2 cellular contexts compared by ENCODE assay signal in genomic region chr19:4053423-4054324, GRCh38.
TF ChIP-seq lines count a peak whose summit lies in the region.

No MANE protein-coding gene starts in this region.

TF ChIP-seq in A549, 52 proteins besides CTCF, POLR2A, EP300 and RAD21 (continued from another document):
- TF ChIP-seq ZFP36 (IDR thresholded peaks at IDR 0.05; ENCODE audit: borderline replicate concordance, partially characterized antibody): no peak
- no peak for TF ChIP-seq FOSL2 (IDR thresholded peaks at IDR 0.05)
- no peak for TF ChIP-seq FOSL2 (CRISPR knock-in tag; IDR thresholded peaks at IDR 0.05)
- TF ChIP-seq EHF (CRISPR knock-in tag; IDR thresholded peaks at IDR 0.05): no peak
- no peak for TF ChIP-seq CBX8 (IDR thresholded peaks at IDR 0.05)
- TF ChIP-seq MAZ (IDR thresholded peaks at IDR 0.05; ENCODE audit: borderline replicate concordance, low read depth, low read length): no peak
- no peak for TF ChIP-seq REST (IDR thresholded peaks at IDR 0.05)
- TF ChIP-seq NPAS2 (CRISPR knock-in tag; IDR thresholded peaks at IDR 0.05; ENCODE audit: borderline replicate concordance): no peak
- TF ChIP-seq FOXS1 (CRISPR knock-in tag; IDR thresholded peaks at IDR 0.05): no peak
- TF ChIP-seq HOXA7 (CRISPR knock-in tag; IDR thresholded peaks at IDR 0.05): no peak

TF ChIP-seq in HEK293, 187 proteins besides CTCF, POLR2A, EP300 and RAD21 (continued from another document):
- peak; percentile 12; the same call in 1 of the 2 replicates for TF ChIP-seq KLF1 (tag by site-specific recombination; IDR thresholded peaks at IDR 0.05)
- peak; percentile 59; the same call in 1 of the 2 replicates for TF ChIP-seq ZFHX2 (tag by site-specific recombination; conservative IDR thresholded peaks at IDR 0.05)
- TF ChIP-seq ZBTB26 (tag by site-specific recombination; optimal IDR thresholded peaks at IDR 0.05): peak; percentile 30
- peak; percentile 34; the same call in 1 of the 2 replicates for TF ChIP-seq KLF17 (tag by site-specific recombination; IDR thresholded peaks at IDR 0.05)
- no peak for TF ChIP-seq ZNF791 (tag by site-specific recombination; IDR thresholded peaks at IDR 0.05)
- TF ChIP-seq ZBTB7A (tag by site-specific recombination; IDR thresholded peaks at IDR 0.05; ENCODE audit: low read depth): 0 out of 2 replicates have a peak, but pooled peaks have one; percentile 18
- TF ChIP-seq ZNF175 (tag by site-specific recombination; IDR thresholded peaks at IDR 0.05): no peak
- no peak for TF ChIP-seq ZNF10 (tag by site-specific recombination; IDR thresholded peaks at IDR 0.05)
- TF ChIP-seq ZSCAN4 (tag by site-specific recombination; IDR thresholded peaks at IDR 0.05): peak; percentile 98
- TF ChIP-seq ZNF2 (tag by site-specific recombination; IDR thresholded peaks at IDR 0.05): peak; percentile 91
- TF ChIP-seq ZNF391 (tag by site-specific recombination; IDR thresholded peaks at IDR 0.05; ENCODE audit: borderline replicate concordance, low read depth): peak; percentile 34; the same call in 1 of the 2 replicates
- peak; percentile 92; the same call in 1 of the 2 replicates for TF ChIP-seq ZNF311 (tag by site-specific recombination; IDR thresholded peaks at IDR 0.05; ENCODE audit: borderline replicate concordance)
- TF ChIP-seq ZNF621 (tag by site-specific recombination; IDR thresholded peaks at IDR 0.05): 0 out of 2 replicates have a peak, but pooled peaks have one; percentile 46
